8 cellular contexts compared by ENCODE assay signal in genomic region chr6:170344631-170345576, GRCh38. TPM values are rescaled to one million over a fixed set of nuclear protein-coding genes. Genes with fewer than 3 reads are reported as not detected.
DNase-seq lines count a peak whose midpoint lies in the region; ATAC-seq and TF ChIP-seq lines count a peak whose summit lies in the region.

No MANE protein-coding gene starts in this region.

- H3K27me3 Mint-ChIP-seq in CD4-positive, alpha-beta T cell: no peaks in the 10 kb centered on the region
- H3K27me3 Mint-ChIP-seq in T-helper 1 cell treated with Interleukin-12 subunit alpha and Interleukin-12 subunit beta and Interleukin-4 antibody, amounts not matched to agents 30 μg/mL and 1 μg/mL, for 36 hours (ENCODE audit: low read depth): no peaks in the 10 kb centered on the region
- H3K27me3 Mint-ChIP-seq in immature natural killer cell (ENCODE audit: low read depth in 3 of 3): no peaks in the 10 kb centered on the region

- no peak overlapping the region for H3K27ac ChIP-seq in CD4-positive, alpha-beta T cell (ENCODE audit: low read depth, low read length)
- H3K27ac ChIP-seq in upper lobe of left lung: peak overlapping the region; percentile 50 to 65 (median 56)

- peak overlapping the region; percentile 18 for H3K27ac Mint-ChIP-seq in CD4-positive, alpha-beta T cell
- peak overlapping the region; percentile 66 for H3K27ac Mint-ChIP-seq in T-helper 1 cell treated with Interleukin-12 subunit alpha and Interleukin-12 subunit beta and Interleukin-4 antibody, amounts not matched to agents 30 μg/mL and 1 μg/mL, for 36 hours
- peak overlapping the region in 3 of 6 donors; percentile 15 to 64 (median 24) for H3K27ac Mint-ChIP-seq in immature natural killer cell

- CTCF ChIA-PET in CD4-positive, alpha-beta T cell (lab: Charles Lee): no interaction called here

- intact Hi-C loops in CD4-positive, alpha-beta T cell (cut with DNase I, micrococcal nuclease): no loop called here

- no peak for DNase-seq in CD4-positive, alpha-beta T cell
- DNase-seq in glomerular visceral epithelial cell (ENCODE audit: extremely low spot score) (peak; percentile 63), upper lobe of left lung (peak in 1 of 2 donors; percentile 56), immature natural killer cell (no peak)

- no peaks in the 10 kb centered on the region for H3K9me3 ChIP-seq in CD4-positive, alpha-beta T cell (ENCODE audit: control insufficient read depth, low read length)
- no peaks in the 10 kb centered on the region for H3K9me3 ChIP-seq in upper lobe of left lung

- H3K4me3 ChIP-seq in upper lobe of left lung: no peak overlapping the region

- POLR2A ChIA-PET in CD4-positive, alpha-beta T cell (lab: Charles Lee): no interaction called here

- no peaks in the 10 kb centered on the region for H3K27me3 ChIP-seq in CD4-positive, alpha-beta T cell (ENCODE audit: control insufficient read depth, insufficient read depth, low read length)
- no peaks in the 10 kb centered on the region for H3K27me3 ChIP-seq in upper lobe of left lung

- no peaks in the 10 kb centered on the region for H3K9me3 Mint-ChIP-seq in CD4-positive, alpha-beta T cell
- H3K9me3 Mint-ChIP-seq in T-helper 1 cell treated with Interleukin-12 subunit alpha and Interleukin-12 subunit beta and Interleukin-4 antibody, amounts not matched to agents 30 μg/mL and 1 μg/mL, for 36 hours: peaks cover 4% of the 10 kb centered on the region
- H3K9me3 Mint-ChIP-seq in immature natural killer cell: no peaks in the 10 kb centered on the region

- no peak overlapping the region for H3K4me3 Mint-ChIP-seq in CD4-positive, alpha-beta T cell
- peak overlapping the region; percentile 40 for H3K4me3 Mint-ChIP-seq in T-helper 1 cell treated with Interleukin-12 subunit alpha and Interleukin-12 subunit beta and Interleukin-4 antibody, amounts not matched to agents 30 μg/mL and 1 μg/mL, for 36 hours
- no peak overlapping the region for H3K4me3 Mint-ChIP-seq in immature natural killer cell

- peaks cover 79% of the 10 kb centered on the region for H3K36me3 Mint-ChIP-seq in CD4-positive, alpha-beta T cell (ENCODE audit: low read depth)
- peaks cover 28% of the 10 kb centered on the region for H3K36me3 Mint-ChIP-seq in T-helper 1 cell treated with Interleukin-12 subunit alpha and Interleukin-12 subunit beta and Interleukin-4 antibody, amounts not matched to agents 30 μg/mL and 1 μg/mL, for 36 hours (ENCODE audit: low read depth)
- peaks cover 26 to 36% (median 31%) of the 10 kb centered on the region in 3 donors for H3K36me3 Mint-ChIP-seq in immature natural killer cell

- H3K4me1 Mint-ChIP-seq in CD4-positive, alpha-beta T cell (ENCODE audit: low read depth): peaks cover 39% of the 10 kb centered on the region
- peaks cover 28% of the 10 kb centered on the region for H3K4me1 Mint-ChIP-seq in T-helper 1 cell treated with Interleukin-12 subunit alpha and Interleukin-12 subunit beta and Interleukin-4 antibody, amounts not matched to agents 30 μg/mL and 1 μg/mL, for 36 hours (ENCODE audit: low read depth)
- peaks cover 28 to 69% of the 10 kb centered on the region in 2 donors for H3K4me1 Mint-ChIP-seq in immature natural killer cell

- peak in 2 of 4 donors; percentile 44 to 76 for TF ChIP-seq EP300 in upper lobe of left lung (IDR thresholded peaks at IDR 0.05)

- 67 to 73% methylated on average over 10 of the region's 10 CpGs for WGBS in upper lobe of left lung, 2 donors

- H3K36me3 ChIP-seq in upper lobe of left lung: peaks cover 4 to 32% (median 14%) of the 10 kb centered on the region in 4 donors

- TF ChIP-seq POLR2A in upper lobe of left lung (IDR thresholded peaks at IDR 0.05): peak in 1 of 4 donors; percentile 29

- TF ChIP-seq CTCF in CD4-positive, alpha-beta T cell (IDR thresholded peaks at IDR 0.05): no peak
- no peak for TF ChIP-seq CTCF in upper lobe of left lung (IDR thresholded peaks at IDR 0.05)

- ATAC-seq in CD4-positive, alpha-beta T cell (ENCODE audit: poor library complexity): no peak
- ATAC-seq in HG02610 (IDR thresholded peaks at IDR 0.05; ENCODE audit: unreplicated experiment) (peak; percentile 64), upper lobe of left lung (ENCODE audit: low FRiP score in 2 of 2) (peak; percentile 29 to 75), HG02588 (IDR thresholded peaks at IDR 0.05; ENCODE audit: unreplicated experiment) (no peak), GM19035 (IDR thresholded peaks at IDR 0.05; ENCODE audit: unreplicated experiment) (no peak)

- peaks cover 13 to 44% (median 23%) of the 10 kb centered on the region in 4 donors for H3K4me1 ChIP-seq in upper lobe of left lung

RNA-seq across cellular contexts. Expression of gene FAM120B, which starts 38.3 kb away (rescaled TPM):
- total RNA-seq in CD4-positive, alpha-beta T cell: 10 to 100 TPM; 24.1 to 26.7 TPM
- 10 to 100 TPM; 20.1 to 51.3 (median 28.3) TPM for total RNA-seq in upper lobe of left lung
- 10 to 100 TPM; 17.4 to 43.1 (median 26.2) TPM for polyA plus RNA-seq in immature natural killer cell

RNA-seq across cellular contexts. Expression of gene DLL1, which starts 54.0 kb away (rescaled TPM):
- 1 to 10 TPM; 7.1 to 7.2 TPM for total RNA-seq in CD4-positive, alpha-beta T cell
- 10 to 100 TPM in 3 of 6 donors, 1 to 10 TPM in 3; 3.8 to 20.1 (median 10.2) TPM for total RNA-seq in upper lobe of left lung
- polyA plus RNA-seq in immature natural killer cell: 1 to 10 TPM in 2 of 3 donors, under 1 TPM in 1; 0.09 to 7.0 (median 2.8) TPM

Comparison
In these comparisons a context has a peak if more than half of its experiments do, and no peak if none do; other contexts are left out.
1. ATAC-seq: peak in HG02610 (single experiment) and upper lobe of left lung (2 of 2); none in CD4-positive, alpha-beta T cell (single experiment), HG02588 (single experiment) and GM19035 (single experiment).